ENCODE assay signal across 1 cellular context in the genomic region with DNA sequence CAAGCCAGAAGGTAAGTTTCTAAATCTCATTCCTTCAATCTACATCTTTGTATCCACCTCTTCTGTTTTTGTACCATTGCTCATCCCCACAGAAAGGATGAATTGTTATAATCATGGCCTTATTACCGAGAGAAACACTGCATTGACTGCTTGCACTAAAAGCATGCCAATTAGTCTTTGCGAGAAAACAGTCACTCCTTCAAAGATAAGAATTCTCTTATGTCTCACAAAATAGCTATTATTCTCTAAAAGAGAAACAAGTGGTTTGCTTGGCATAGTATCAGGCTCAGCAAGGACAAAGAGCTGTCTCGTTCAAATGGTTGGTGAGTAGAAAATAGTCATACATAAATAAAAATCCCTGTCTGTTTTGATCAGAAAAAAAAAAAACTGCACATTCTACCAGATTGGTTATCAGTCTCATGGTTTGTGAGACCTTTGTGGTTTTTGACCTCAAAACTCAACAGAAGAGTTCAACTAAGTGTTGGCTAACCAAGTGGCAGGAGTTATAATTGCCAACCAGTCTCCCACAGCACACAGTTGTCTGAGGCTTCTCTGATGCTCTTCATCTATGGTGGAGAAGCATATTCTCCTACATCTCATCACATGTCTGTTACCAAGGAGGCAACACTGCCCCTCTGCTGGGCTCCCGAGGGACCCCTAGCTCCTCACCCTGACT.
TF ChIP-seq lines count a peak whose summit lies in the region.

No MANE protein-coding gene starts in this region.

TF ChIP-seq in GM12878, 131 proteins besides CTCF, POLR2A, EP300 and RAD21:
- TF ChIP-seq, protein P1, sequence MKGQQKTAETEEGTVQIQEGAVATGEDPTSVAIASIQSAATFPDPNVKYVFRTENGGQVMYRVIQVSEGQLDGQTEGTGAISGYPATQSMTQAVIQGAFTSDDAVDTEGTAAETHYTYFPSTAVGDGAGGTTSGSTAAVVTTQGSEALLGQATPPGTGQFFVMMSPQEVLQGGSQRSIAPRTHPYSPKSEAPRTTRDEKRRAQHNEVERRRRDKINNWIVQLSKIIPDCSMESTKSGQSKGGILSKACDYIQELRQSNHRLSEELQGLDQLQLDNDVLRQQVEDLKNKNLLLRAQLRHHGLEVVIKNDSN (IDR thresholded peaks at IDR 0.05; ENCODE audit: borderline replicate concordance, extremely low read length, insufficient read depth, low read depth, low read length): no peak
- TF ChIP-seq RUNX3 (IDR thresholded peaks at IDR 0.05; ENCODE audit: low read length): peak; percentile 28
TF ChIP-seq in GM12878: peak in this region for 1.
